In the genomic region with DNA sequence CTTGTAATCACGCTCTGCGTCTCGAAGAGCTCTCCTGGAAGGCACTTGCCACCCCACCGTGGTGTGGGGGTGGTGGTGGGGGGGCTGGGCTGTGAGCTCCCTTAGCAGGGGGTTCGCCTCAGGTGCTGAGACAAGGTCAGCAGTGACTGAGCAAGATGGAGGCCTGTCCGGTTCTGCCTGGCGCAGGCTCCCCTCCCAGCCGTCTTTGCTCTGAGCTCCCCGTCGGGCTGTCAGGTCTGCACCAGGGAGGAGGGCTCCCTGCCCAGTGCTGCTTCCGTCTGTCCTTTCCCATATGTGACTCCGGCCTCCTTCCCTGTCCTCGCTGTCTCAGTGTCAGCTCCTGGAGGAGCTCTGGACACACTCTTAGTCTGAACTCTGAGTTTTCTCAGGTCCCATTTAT, we compare ENCODE assay signal across 1 cellular context.
TF ChIP-seq lines count a peak whose summit lies in the region.

No MANE protein-coding gene starts in this region.

TF ChIP-seq in WTC11, 78 proteins besides CTCF, POLR2A, EP300 and RAD21 (continued from another document):
- TF ChIP-seq ESRRA (CRISPR knock-in tag; IDR thresholded peaks at IDR 0.05; ENCODE audit: borderline replicate concordance) = no peak
- TF ChIP-seq ZNF138 (CRISPR knock-in tag; conservative IDR thresholded peaks at IDR 0.05) = no peak
- TF ChIP-seq CREB1 (CRISPR knock-in tag; IDR thresholded peaks at IDR 0.05) = no peak
- no peak for TF ChIP-seq ZNF416 (CRISPR knock-in tag; IDR thresholded peaks at IDR 0.05)
- no peak for TF ChIP-seq NR3C1 (CRISPR knock-in tag; conservative IDR thresholded peaks at IDR 0.05; ENCODE audit: low read depth)
- TF ChIP-seq TEAD1 (CRISPR knock-in tag; IDR thresholded peaks at IDR 0.05) = no peak
- TF ChIP-seq, protein P1, sequence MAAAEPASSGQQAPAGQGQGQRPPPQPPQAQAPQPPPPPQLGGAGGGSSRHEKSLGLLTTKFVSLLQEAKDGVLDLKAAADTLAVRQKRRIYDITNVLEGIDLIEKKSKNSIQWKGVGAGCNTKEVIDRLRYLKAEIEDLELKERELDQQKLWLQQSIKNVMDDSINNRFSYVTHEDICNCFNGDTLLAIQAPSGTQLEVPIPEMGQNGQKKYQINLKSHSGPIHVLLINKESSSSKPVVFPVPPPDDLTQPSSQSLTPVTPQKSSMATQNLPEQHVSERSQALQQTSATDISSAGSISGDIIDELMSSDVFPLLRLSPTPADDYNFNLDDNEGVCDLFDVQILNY (CRISPR knock-in tag; IDR thresholded peaks at IDR 0.05) = no peak
- TF ChIP-seq ETV6 (CRISPR knock-in tag; IDR thresholded peaks at IDR 0.05) = no peak
- TF ChIP-seq, protein P2, sequence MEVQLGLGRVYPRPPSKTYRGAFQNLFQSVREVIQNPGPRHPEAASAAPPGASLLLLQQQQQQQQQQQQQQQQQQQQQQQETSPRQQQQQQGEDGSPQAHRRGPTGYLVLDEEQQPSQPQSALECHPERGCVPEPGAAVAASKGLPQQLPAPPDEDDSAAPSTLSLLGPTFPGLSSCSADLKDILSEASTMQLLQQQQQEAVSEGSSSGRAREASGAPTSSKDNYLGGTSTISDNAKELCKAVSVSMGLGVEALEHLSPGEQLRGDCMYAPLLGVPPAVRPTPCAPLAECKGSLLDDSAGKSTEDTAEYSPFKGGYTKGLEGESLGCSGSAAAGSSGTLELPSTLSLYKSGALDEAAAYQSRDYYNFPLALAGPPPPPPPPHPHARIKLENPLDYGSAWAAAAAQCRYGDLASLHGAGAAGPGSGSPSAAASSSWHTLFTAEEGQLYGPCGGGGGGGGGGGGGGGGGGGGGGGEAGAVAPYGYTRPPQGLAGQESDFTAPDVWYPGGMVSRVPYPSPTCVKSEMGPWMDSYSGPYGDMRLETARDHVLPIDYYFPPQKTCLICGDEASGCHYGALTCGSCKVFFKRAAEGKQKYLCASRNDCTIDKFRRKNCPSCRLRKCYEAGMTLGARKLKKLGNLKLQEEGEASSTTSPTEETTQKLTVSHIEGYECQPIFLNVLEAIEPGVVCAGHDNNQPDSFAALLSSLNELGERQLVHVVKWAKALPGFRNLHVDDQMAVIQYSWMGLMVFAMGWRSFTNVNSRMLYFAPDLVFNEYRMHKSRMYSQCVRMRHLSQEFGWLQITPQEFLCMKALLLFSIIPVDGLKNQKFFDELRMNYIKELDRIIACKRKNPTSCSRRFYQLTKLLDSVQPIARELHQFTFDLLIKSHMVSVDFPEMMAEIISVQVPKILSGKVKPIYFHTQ (CRISPR knock-in tag; IDR thresholded peaks at IDR 0.05) = no peak
- no peak for TF ChIP-seq GTF2I (CRISPR knock-in tag; conservative IDR thresholded peaks at IDR 0.05)
- TF ChIP-seq, protein P3, sequence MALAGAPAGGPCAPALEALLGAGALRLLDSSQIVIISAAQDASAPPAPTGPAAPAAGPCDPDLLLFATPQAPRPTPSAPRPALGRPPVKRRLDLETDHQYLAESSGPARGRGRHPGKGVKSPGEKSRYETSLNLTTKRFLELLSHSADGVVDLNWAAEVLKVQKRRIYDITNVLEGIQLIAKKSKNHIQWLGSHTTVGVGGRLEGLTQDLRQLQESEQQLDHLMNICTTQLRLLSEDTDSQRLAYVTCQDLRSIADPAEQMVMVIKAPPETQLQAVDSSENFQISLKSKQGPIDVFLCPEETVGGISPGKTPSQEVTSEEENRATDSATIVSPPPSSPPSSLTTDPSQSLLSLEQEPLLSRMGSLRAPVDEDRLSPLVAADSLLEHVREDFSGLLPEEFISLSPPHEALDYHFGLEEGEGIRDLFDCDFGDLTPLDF (CRISPR knock-in tag; IDR thresholded peaks at IDR 0.05) = no peak
- TF ChIP-seq, protein P4, sequence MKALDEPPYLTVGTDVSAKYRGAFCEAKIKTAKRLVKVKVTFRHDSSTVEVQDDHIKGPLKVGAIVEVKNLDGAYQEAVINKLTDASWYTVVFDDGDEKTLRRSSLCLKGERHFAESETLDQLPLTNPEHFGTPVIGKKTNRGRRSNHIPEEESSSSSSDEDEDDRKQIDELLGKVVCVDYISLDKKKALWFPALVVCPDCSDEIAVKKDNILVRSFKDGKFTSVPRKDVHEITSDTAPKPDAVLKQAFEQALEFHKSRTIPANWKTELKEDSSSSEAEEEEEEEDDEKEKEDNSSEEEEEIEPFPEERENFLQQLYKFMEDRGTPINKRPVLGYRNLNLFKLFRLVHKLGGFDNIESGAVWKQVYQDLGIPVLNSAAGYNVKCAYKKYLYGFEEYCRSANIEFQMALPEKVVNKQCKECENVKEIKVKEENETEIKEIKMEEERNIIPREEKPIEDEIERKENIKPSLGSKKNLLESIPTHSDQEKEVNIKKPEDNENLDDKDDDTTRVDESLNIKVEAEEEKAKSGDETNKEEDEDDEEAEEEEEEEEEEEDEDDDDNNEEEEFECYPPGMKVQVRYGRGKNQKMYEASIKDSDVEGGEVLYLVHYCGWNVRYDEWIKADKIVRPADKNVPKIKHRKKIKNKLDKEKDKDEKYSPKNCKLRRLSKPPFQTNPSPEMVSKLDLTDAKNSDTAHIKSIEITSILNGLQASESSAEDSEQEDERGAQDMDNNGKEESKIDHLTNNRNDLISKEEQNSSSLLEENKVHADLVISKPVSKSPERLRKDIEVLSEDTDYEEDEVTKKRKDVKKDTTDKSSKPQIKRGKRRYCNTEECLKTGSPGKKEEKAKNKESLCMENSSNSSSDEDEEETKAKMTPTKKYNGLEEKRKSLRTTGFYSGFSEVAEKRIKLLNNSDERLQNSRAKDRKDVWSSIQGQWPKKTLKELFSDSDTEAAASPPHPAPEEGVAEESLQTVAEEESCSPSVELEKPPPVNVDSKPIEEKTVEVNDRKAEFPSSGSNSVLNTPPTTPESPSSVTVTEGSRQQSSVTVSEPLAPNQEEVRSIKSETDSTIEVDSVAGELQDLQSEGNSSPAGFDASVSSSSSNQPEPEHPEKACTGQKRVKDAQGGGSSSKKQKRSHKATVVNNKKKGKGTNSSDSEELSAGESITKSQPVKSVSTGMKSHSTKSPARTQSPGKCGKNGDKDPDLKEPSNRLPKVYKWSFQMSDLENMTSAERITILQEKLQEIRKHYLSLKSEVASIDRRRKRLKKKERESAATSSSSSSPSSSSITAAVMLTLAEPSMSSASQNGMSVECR (CRISPR knock-in tag; IDR thresholded peaks at IDR 0.05; ENCODE audit: borderline replicate concordance) = no peak
- no peak for TF ChIP-seq HMGA2 (CRISPR knock-in tag; IDR thresholded peaks at IDR 0.05)
TF ChIP-seq in WTC11: peak in this region for 0.
